20 cellular contexts compared by ENCODE assay signal in the genomic region with DNA sequence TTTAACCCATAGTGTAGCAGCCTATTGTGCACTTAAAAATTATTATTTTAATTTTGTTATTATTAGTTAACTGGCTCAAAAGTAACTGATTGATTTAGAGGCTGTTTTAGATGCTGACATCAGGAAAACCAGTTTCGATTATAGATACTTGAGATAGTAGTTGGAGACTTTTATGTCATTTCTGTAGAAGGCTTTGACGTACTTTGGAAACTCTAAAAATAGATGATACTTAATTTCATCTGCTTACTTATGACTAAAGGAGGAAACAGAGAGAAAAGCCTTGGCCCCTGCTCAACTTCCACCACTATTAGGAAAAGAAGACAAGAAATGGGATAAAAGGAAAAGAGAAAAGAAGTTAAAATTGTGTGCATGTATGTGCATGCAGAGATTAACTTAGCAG.
A peak's percentile ranks its signal among the peaks of the same experiment; 100 is the strongest.
DNase-seq lines count a peak whose midpoint lies in the region; ATAC-seq and TF ChIP-seq lines count a peak whose summit lies in the region.
"Had no signal": no experiment of that assay in that cellular context is flagged by ENCODE, and none has a peak within 500 bp of the region (broad histone marks: within the 10 kb centered on the region; RNA-seq: fewer than 3 reads in every experiment).

No MANE protein-coding gene starts in this region.

- H3K27ac ChIP-seq in RWPE2 (ENCODE audit: poor library complexity, severe bottlenecking), result peak overlapping the region; percentile 100
- H3K27ac ChIP-seq: KMS-11 had no signal

- peak overlapping the region; percentile 65 for H3K27ac Mint-ChIP-seq in chondrocyte (ENCODE audit: unreplicated experiment)
- H3K27ac Mint-ChIP-seq: activated CD4-positive, alpha-beta T cell treated with anti-CD3 and anti-CD28 coated beads for 36 hours; activated naive CD4-positive, alpha-beta T cell treated with anti-CD3 and anti-CD28 coated beads, Interleukin-2, amount 10 ng/mL, durations not matched to agents 7 days and 5 days; activated T-cell treated with anti-CD3 and anti-CD28 coated beads, Interleukin-2, amount 50 U/mL, for 72 hours; H9; T-cell had no signal

- peaks cover 62% of the 10 kb centered on the region for H3K4me1 ChIP-seq in RWPE2 (ENCODE audit: insufficient read depth, poor library complexity, severe bottlenecking)

- TF ChIP-seq CTCF in RWPE2 (IDR thresholded peaks at IDR 0.05; ENCODE audit: poor library complexity, severe bottlenecking), result no peak
- TF ChIP-seq CTCF in chondrocyte (IDR thresholded peaks at IDR 0.05), result no peak

- ATAC-seq in RWPE2 (ENCODE audit: low read depth) (no peak), HG03135 (IDR thresholded peaks at IDR 0.05; ENCODE audit: unreplicated experiment) (no peak), HG02973 (IDR thresholded peaks at IDR 0.05; ENCODE audit: unreplicated experiment) (no peak), GM18505 (IDR thresholded peaks at IDR 0.05; ENCODE audit: unreplicated experiment) (no peak)
- ATAC-seq: activated CD4-positive, alpha-beta T cell treated with anti-CD3 and anti-CD28 coated beads for 36 hours; sciatic nerve; T-cell had no signal

- peaks cover 75% of the 10 kb centered on the region for H3K4me1 Mint-ChIP-seq in chondrocyte (ENCODE audit: low read depth)
- H3K4me1 Mint-ChIP-seq: activated naive CD4-positive, alpha-beta T cell treated with anti-CD3 and anti-CD28 coated beads, Interleukin-2, amount 10 ng/mL, durations not matched to agents 7 days and 5 days; T-cell had no signal

- TF ChIP-seq POLR2A in GM18505 (IDR thresholded peaks at IDR 0.05; ENCODE audit: borderline replicate concordance, extremely low read depth, insufficient read depth, insufficient read length), result no peak

- no peaks in the 10 kb centered on the region for H3K27me3 ChIP-seq in RWPE2 (ENCODE audit: insufficient read depth, poor library complexity, severe bottlenecking)

- peak; percentile 60 for DNase-seq in EH (ENCODE audit: low read depth)
- no peak for DNase-seq in RWPE2 (ENCODE audit: low spot score)
- no peak for DNase-seq in chondrocyte (ENCODE audit: low spot score)
- peak; percentile 48 for DNase-seq in iris pigment epithelial cell (ENCODE audit: low read depth)
- DNase-seq in SHP77 (lab: John Stamatoyannopoulos, UW), result no peak
- DNase-seq: activated CD4-positive, alpha-beta T cell treated with anti-CD3 and anti-CD28 coated beads for 36 hours; activated naive CD4-positive, alpha-beta T cell treated with anti-CD3 and anti-CD28 coated beads, Interleukin-2, amount 10 ng/mL, durations not matched to agents 7 days and 5 days; activated T-cell treated with anti-CD3 and anti-CD28 coated beads, Interleukin-2, amount 50 U/mL, for 72 hours; aorta; H9; NCI-H146; NCI-H526; RPMI8226; T-cell had no signal

- H3K4me3 ChIP-seq in RWPE2 (ENCODE audit: severe bottlenecking), result no peak overlapping the region

- no peaks in the 10 kb centered on the region for H3K36me3 Mint-ChIP-seq in chondrocyte (ENCODE audit: low read depth)
- H3K36me3 Mint-ChIP-seq: activated naive CD4-positive, alpha-beta T cell treated with anti-CD3 and anti-CD28 coated beads, Interleukin-2, amount 10 ng/mL, durations not matched to agents 7 days and 5 days; T-cell had no signal

- H3K9me3 ChIP-seq in RWPE2 (ENCODE audit: severe bottlenecking), result no peaks in the 10 kb centered on the region

- no peak overlapping the region for H3K4me3 Mint-ChIP-seq in chondrocyte (ENCODE audit: unreplicated experiment)
- H3K4me3 Mint-ChIP-seq: activated CD4-positive, alpha-beta T cell treated with anti-CD3 and anti-CD28 coated beads for 36 hours; activated naive CD4-positive, alpha-beta T cell treated with anti-CD3 and anti-CD28 coated beads, Interleukin-2, amount 10 ng/mL, durations not matched to agents 7 days and 5 days; activated T-cell treated with anti-CD3 and anti-CD28 coated beads, Interleukin-2, amount 50 U/mL, for 72 hours; H9; neural crest cell; T-cell had no signal

- peaks cover 16% of the 10 kb centered on the region for H3K36me3 ChIP-seq in RWPE2 (ENCODE audit: low read depth)

- peaks cover 3% of the 10 kb centered on the region for H3K9me3 Mint-ChIP-seq in chondrocyte (ENCODE audit: low read depth)
- H3K9me3 Mint-ChIP-seq: activated naive CD4-positive, alpha-beta T cell treated with anti-CD3 and anti-CD28 coated beads, Interleukin-2, amount 10 ng/mL, durations not matched to agents 7 days and 5 days; H9; T-cell had no signal

- no peaks in the 10 kb centered on the region for H3K27me3 Mint-ChIP-seq in chondrocyte (ENCODE audit: low read depth)

Comparison
In these comparisons a context has a peak if more than half of its experiments do, and no peak if none do; other contexts are left out.
1. DNase-seq: peak in EH (single experiment) and iris pigment epithelial cell (single experiment); none in RWPE2 (single experiment), chondrocyte (single experiment) and SHP77 (0 of 2).